Comparison of ENCODE assay signal across 16 cellular contexts in the genomic region with DNA sequence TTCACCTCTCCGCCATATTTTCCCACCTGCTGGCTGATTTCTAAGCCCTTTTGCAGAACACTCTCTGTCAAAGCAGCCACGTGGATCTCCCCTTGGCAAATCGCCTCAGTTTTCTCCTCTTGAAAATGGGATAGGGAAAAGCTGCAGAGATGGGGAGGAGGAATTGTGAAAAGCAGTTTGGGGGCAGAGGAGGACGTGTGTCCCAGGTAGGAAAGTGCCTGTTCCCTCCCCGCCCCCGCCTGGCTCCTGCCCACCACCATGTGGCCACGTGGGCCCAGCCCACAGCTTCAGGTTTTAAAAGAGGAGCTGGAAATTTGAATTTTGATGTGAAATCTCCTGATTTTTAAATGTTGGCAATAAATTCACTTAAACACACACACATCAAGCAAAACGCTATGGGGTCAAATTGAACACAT. TPM values are rescaled to one million over a fixed set of nuclear protein-coding genes. Genes with fewer than 3 reads are reported as not detected.
DNase-seq lines count a peak whose midpoint lies in the region; ATAC-seq, FAIRE-seq and TF ChIP-seq lines count a peak whose summit lies in the region.
"Had no signal": no experiment of that assay in that cellular context is flagged by ENCODE, and none has a peak within 500 bp of the region (broad histone marks: within the 10 kb centered on the region; RNA-seq: fewer than 3 reads in every experiment).

No MANE protein-coding gene starts in this region.

- H3K27me3 Mint-ChIP-seq in astrocyte (ENCODE audit: low read depth, unreplicated experiment): peaks cover 10% of the 10 kb centered on the region
- H3K27me3 Mint-ChIP-seq in nephron progenitor cell (ENCODE audit: low read depth, poor library complexity): peaks cover 29% of the 10 kb centered on the region

- peaks cover 8% of the 10 kb centered on the region for H3K4me1 ChIP-seq in astrocyte (ENCODE audit: insufficient read depth, low read length)
- H3K4me1 ChIP-seq in HepG2 (ENCODE audit: insufficient read depth, low read length): peaks cover 45% of the 10 kb centered on the region
- peaks cover 0 to 30% (median 0%) of the 10 kb centered on the region in 4 donors for H3K4me1 ChIP-seq in tibial nerve
- no peaks in the 10 kb centered on the region for H3K4me1 ChIP-seq in SJCRH30

- peak overlapping the region; percentile 20 for H3K4me2 ChIP-seq in astrocyte (ENCODE audit: low read length)
- H3K4me2 ChIP-seq in HepG2 (ENCODE audit: low read depth, low read length): peak overlapping the region; percentile 75

- in situ Hi-C loops in HepG2 (cut with HindIII; ENCODE audit: extremely low pct_ligation_motif_present, low pct_unique_long_range_greater_than_20kb): loop anchor here (5.0 kb wide), 4 partner anchors 155 to 390 kb away; no protein-coding TSS in a partner anchor

- H3K9me3 Mint-ChIP-seq in astrocyte (ENCODE audit: unreplicated experiment) (peaks cover 2% of the 10 kb centered on the region), nephron progenitor cell (peaks cover 4% of the 10 kb centered on the region)
- H3K9me3 Mint-ChIP-seq: activated naive CD4-positive, alpha-beta T cell treated with anti-CD3 and anti-CD28 coated beads, Interleukin-2, amount 10 ng/mL, durations not matched to agents 7 days and 5 days; CD8-positive, alpha-beta T cell; neural crest cell; stimulated activated memory B cell treated with anti-CD40 and anti-IgM and Interleukin-4, amounts not matched to agents 10 μg/mL and 1 μg/mL and 100 μg/mL, for 72 hours had no signal

- BruUV-seq in HepG2 (replicated peaks; lab: Mats Ljungman, UMichigan): no TSS peak

- peak overlapping the region; percentile 44 for H3K9ac ChIP-seq in astrocyte (ENCODE audit: low read length)
- H3K9ac ChIP-seq in HepG2 (ENCODE audit: insufficient read depth, low read depth, low read length): peak overlapping the region; percentile 55

- no peaks in the 10 kb centered on the region for H3K9me3 ChIP-seq in astrocyte (ENCODE audit: insufficient read depth, low read depth, low read length)
- no peaks in the 10 kb centered on the region for H3K9me3 ChIP-seq in HepG2 (ENCODE audit: low read length)
- H3K9me3 ChIP-seq in tibial nerve: no peaks in the 10 kb centered on the region
- H3K9me3 ChIP-seq in SJCRH30 (replicated peaks): no peaks in the 10 kb centered on the region; the same call in 1 of the 2 replicates
- H3K9me3 ChIP-seq: HAP-1 had no signal

- ATAC-seq in HepG2 (no peak), HG02678 (IDR thresholded peaks at IDR 0.05; ENCODE audit: unreplicated experiment) (no peak)
- ATAC-seq: stimulated activated memory B cell treated with anti-CD40 and anti-IgM and Interleukin-4, amounts not matched to agents 10 μg/mL and 1 μg/mL and 100 μg/mL, for 72 hours had no signal

- TF ChIP-seq CTCF in astrocyte (IDR thresholded peaks at IDR 0.05; ENCODE audit: insufficient read depth, low read depth, low read length) (no peak), HepG2 (CRISPR knock-in tag; IDR thresholded peaks at IDR 0.05) (no peak), tibial nerve (IDR thresholded peaks at IDR 0.05) (no peak), nephron progenitor cell (IDR thresholded peaks at IDR 0.05) (no peak)

- intact Hi-C loops in HepG2 (cut with micrococcal nuclease; ENCODE audit: unreplicated experiment): loop anchor here (1.0 kb wide), 3 partner anchors 273 to 393 kb away; no protein-coding TSS in a partner anchor

- H3K36me3 Mint-ChIP-seq in astrocyte (ENCODE audit: low read depth, unreplicated experiment) (peaks cover 4% of the 10 kb centered on the region), nephron progenitor cell (ENCODE audit: low read depth) (peaks cover 5% of the 10 kb centered on the region)
- H3K36me3 Mint-ChIP-seq: activated naive CD4-positive, alpha-beta T cell treated with anti-CD3 and anti-CD28 coated beads, Interleukin-2, amount 10 ng/mL, durations not matched to agents 7 days and 5 days; CD8-positive, alpha-beta T cell; stimulated activated memory B cell treated with anti-CD40 and anti-IgM and Interleukin-4, amounts not matched to agents 10 μg/mL and 1 μg/mL and 100 μg/mL, for 72 hours had no signal

- H3K27ac ChIP-seq in astrocyte (ENCODE audit: low read depth, low read length) (peak overlapping the region; percentile 16), HepG2 (ENCODE audit: extremely low read length, insufficient read depth, low read length) (peak overlapping the region; percentile 57), tibial nerve (peak overlapping the region; percentile 43 to 100 (median 74)), SJCRH30 (no peak overlapping the region)
- H3K27ac ChIP-seq: 22Rv1 had no signal

- CTCF ChIA-PET in HepG2 (lab: Yijun Ruan, JAX; ENCODE audit: low intra/inter-chr PET ratio, low total read pairs): interaction anchor here (0.9 to 6.6 kb wide), 11 partner anchors 107 to 423 kb away, joined by 3 to 138 read pairs (median 4); no protein-coding TSS in a partner anchor

- no peaks in the 10 kb centered on the region for H4K20me1 ChIP-seq in astrocyte (ENCODE audit: insufficient read depth, low read length)
- H4K20me1 ChIP-seq in HepG2 (ENCODE audit: insufficient read depth, low read length): peaks cover 3% of the 10 kb centered on the region; the same call in 1 of the 2 replicates

- no peak for TF ChIP-seq RAD21 in HepG2 (CRISPR knock-in tag; IDR thresholded peaks at IDR 0.05)

- peak; percentile 65 for DNase-seq in DMS 273 (lab: John Stamatoyannopoulos, UW; ENCODE audit: unreplicated experiment)
- DNase-seq in DMS 273 treated with DMSO at 0.1 percent for 48 hours (lab: John Stamatoyannopoulos, UW): no peak
- no peak for DNase-seq in astrocyte (ENCODE audit: low read depth)
- DNase-seq in HepG2 (ENCODE audit: low spot score): peak; percentile 47
- DNase-seq in tibial nerve (ENCODE audit: low spot score in 2 of 2): peak in 1 of 2 donors; percentile 63
- DNase-seq in SJCRH30: no peak
- DNase-seq in nephron progenitor cell: no peak

- no peak overlapping the region for H3K4me3 ChIP-seq in astrocyte (ENCODE audit: insufficient read depth, low read depth, low read length)
- peak overlapping the region; percentile 2 to 61 (median 11); a peak in 5 of 6 replicates for H3K4me3 ChIP-seq in HepG2 (replicated peaks in 1 of 3; ENCODE audit: insufficient read depth in 1 of 3, low read depth in 2 of 3, low read length in 3 of 3)
- H3K4me3 ChIP-seq in tibial nerve: no peak overlapping the region
- H3K4me3 ChIP-seq in SJCRH30: no peak overlapping the region
- H3K4me3 ChIP-seq: HAP-1 had no signal

- no peaks in the 10 kb centered on the region for H3K27me3 ChIP-seq in astrocyte (ENCODE audit: insufficient read depth, low read length)
- no peaks in the 10 kb centered on the region for H3K27me3 ChIP-seq in HepG2 (ENCODE audit: control insufficient read depth in 1 of 2, insufficient read depth in 2 of 2, low read length in 2 of 2)
- H3K27me3 ChIP-seq in tibial nerve: no peaks in the 10 kb centered on the region
- H3K27me3 ChIP-seq in SJCRH30: peaks cover 12% of the 10 kb centered on the region; the same call in 1 of the 2 replicates

- no peaks in the 10 kb centered on the region for H3K36me3 ChIP-seq in astrocyte (ENCODE audit: insufficient read depth, low read length)
- no peaks in the 10 kb centered on the region for H3K36me3 ChIP-seq in HepG2 (replicated peaks in 1 of 2; ENCODE audit: control insufficient read depth in 1 of 2, insufficient read depth in 2 of 2, low read length in 2 of 2)
- peaks cover 0 to 5% (median 0%) of the 10 kb centered on the region in 3 donors for H3K36me3 ChIP-seq in tibial nerve
- no peaks in the 10 kb centered on the region for H3K36me3 ChIP-seq in SJCRH30
- H3K36me3 ChIP-seq: HAP-1 had no signal

- H3K27ac Mint-ChIP-seq in astrocyte (ENCODE audit: unreplicated experiment): no peak overlapping the region
- H3K27ac Mint-ChIP-seq in nephron progenitor cell: no peak overlapping the region
- H3K27ac Mint-ChIP-seq: CD8-positive, alpha-beta T cell had no signal

- H3K79me2 ChIP-seq in astrocyte (ENCODE audit: insufficient read depth, low read length): peaks cover 6% of the 10 kb centered on the region
- peaks cover 6% of the 10 kb centered on the region for H3K79me2 ChIP-seq in HepG2 (ENCODE audit: insufficient read depth, low read length)

- H3K4me1 Mint-ChIP-seq in astrocyte (ENCODE audit: low read depth, unreplicated experiment) (no peaks in the 10 kb centered on the region), nephron progenitor cell (peaks cover 8% of the 10 kb centered on the region)
- H3K4me1 Mint-ChIP-seq: activated naive CD4-positive, alpha-beta T cell treated with anti-CD3 and anti-CD28 coated beads, Interleukin-2, amount 10 ng/mL, durations not matched to agents 7 days and 5 days; neural crest cell had no signal

- peak in 1 of 2 experiments; percentile 29; a peak in 1 of 4 replicates for TF ChIP-seq POLR2A in HepG2 (IDR thresholded peaks at IDR 0.05; ENCODE audit: insufficient read depth in 1 of 2, low read depth in 2 of 2, low read length in 2 of 2)
- TF ChIP-seq POLR2A in tibial nerve (IDR thresholded peaks at IDR 0.05): no peak

- no peak overlapping the region for H3K4me3 Mint-ChIP-seq in astrocyte (ENCODE audit: unreplicated experiment)
- no peak overlapping the region for H3K4me3 Mint-ChIP-seq in nephron progenitor cell
- H3K4me3 Mint-ChIP-seq: activated naive CD4-positive, alpha-beta T cell treated with anti-CD3 and anti-CD28 coated beads, Interleukin-2, amount 10 ng/mL, durations not matched to agents 7 days and 5 days; CD8-positive, alpha-beta T cell; stimulated activated memory B cell treated with anti-CD40 and anti-IgM and Interleukin-4, amounts not matched to agents 10 μg/mL and 1 μg/mL and 100 μg/mL, for 72 hours had no signal

- FAIRE-seq in astrocyte (lab: Jason Lieb, UNC) (no peak), HepG2 (lab: Jason Lieb, UNC) (no peak)
- FAIRE-seq: bronchial epithelial cell, GM12892 had no signal

- WGBS in HepG2 (ENCODE audit: low lambda C conversion rate): 29% methylated on average over 8 of the region's 8 CpGs
- 59 to 66% methylated on average over 8 of the region's 8 CpGs for WGBS in tibial nerve, 2 donors

- TF ChIP-seq EP300 in HepG2 (IDR thresholded peaks at IDR 0.05; ENCODE audit: low read depth in 2 of 2, low read length in 2 of 2): no peak
- peak; percentile 53; the same call in 1 of the 2 replicates for TF ChIP-seq EP300 in HepG2 (CRISPR knock-in tag; IDR thresholded peaks at IDR 0.05; ENCODE audit: borderline replicate concordance)
- TF ChIP-seq EP300 in tibial nerve (IDR thresholded peaks at IDR 0.05): no peak

- POLR2A ChIA-PET in HepG2 (lab: Yijun Ruan, JAX): interaction anchor here (0.6 to 6.3 kb wide), 21 partner anchors 15 to 389 kb away, joined by 3 to 98 read pairs (median 7); no protein-coding TSS in a partner anchor

- no peak overlapping the region for H2AFZ ChIP-seq in astrocyte (ENCODE audit: low read depth, low read length)
- H2AFZ ChIP-seq in HepG2 (ENCODE audit: low read length): no peak overlapping the region

RNA-seq across cellular contexts. Expression of a gene that starts 3.6 kb away (rescaled TPM):
- 33.8 and 34.6 TPM in 2 replicates for total RNA-seq in astrocyte
- total RNA-seq in HepG2 (2016; rRNA removed; fragmentation: Illumina TruSeq; extraction: Trizol): 12.1 and 18.5 TPM in 2 replicates
- total RNA-seq in HepG2 (2016; cell fraction: cytosol; rRNA removed; fragmentation: Illumina TruSeq; extraction: Trizol; ENCODE audit: low read depth): 9.1 and 9.9 TPM in 2 replicates
- 11.0 and 17.4 TPM in 2 replicates for total RNA-seq in HepG2 (2016; cell fraction: insoluble cytoplasmic fraction; rRNA removed; fragmentation: Illumina TruSeq; extraction: Trizol)
- total RNA-seq in HepG2 (2016; cell fraction: membrane; rRNA removed; fragmentation: Illumina TruSeq; extraction: Trizol): 19.9 and 21.0 TPM in 2 replicates
- total RNA-seq in HepG2 (2016; cell fraction: nucleus; rRNA removed; fragmentation: Illumina TruSeq; extraction: Trizol): 8.1 and 9.8 TPM in 2 replicates
- polyA plus RNA-seq in HepG2 (2011; rRNA removed): 28.2 and 43.0 TPM in 2 replicates
- polyA plus RNA-seq in HepG2 (2011; cell fraction: cytosol; rRNA removed): 31.3 and 41.1 TPM in 2 replicates
- 47.8 and 49.8 TPM in 2 replicates for polyA plus RNA-seq in HepG2 (2011; cell fraction: nucleus; rRNA removed)
- polyA plus RNA-seq in HepG2 (2012): 33.9 and 49.4 TPM in 2 replicates
- polyA plus RNA-seq in HepG2 (2016; cell fraction: cytosol; fragmentation: Illumina TruSeq; extraction: Trizol; ENCODE audit: low read depth): 8.7 and 9.3 TPM in 2 replicates
- 24.7 and 26.6 TPM in 2 replicates for polyA plus RNA-seq in HepG2 (2016; cell fraction: insoluble cytoplasmic fraction; fragmentation: Illumina TruSeq; extraction: Trizol; ENCODE audit: low read depth)
- 16.8 and 19.0 TPM in 2 replicates for polyA plus RNA-seq in HepG2 (2016; cell fraction: membrane; fragmentation: Illumina TruSeq; extraction: Trizol; ENCODE audit: low read depth)
- polyA plus RNA-seq in HepG2 (2016; cell fraction: nucleus; fragmentation: Illumina TruSeq; extraction: Trizol; ENCODE audit: insufficient read depth, low read depth): 21.1 and 24.6 TPM in 2 replicates
- polyA minus RNA-seq in HepG2 (2011; rRNA and poly(A)+ RNA removed; ENCODE audit: low replicate concordance): 12.1 and 28.5 TPM in 2 replicates
- polyA minus RNA-seq in HepG2 (2011; cell fraction: cytosol; rRNA and poly(A)+ RNA removed): 56.9 and 63.6 TPM in 2 replicates
- polyA minus RNA-seq in HepG2 (2011; cell fraction: nucleus; rRNA and poly(A)+ RNA removed): 21.4 and 26.7 TPM in 2 replicates
- 100 to 1,000 TPM; 202 to 524 (median 275) TPM for total RNA-seq in tibial nerve
- total RNA-seq in SJCRH30 (2014; rRNA removed; shearing (Covaris generic)): 6.6 and 9.3 TPM in 2 replicates

RNA-seq across cellular contexts. Expression of a gene that starts 33.5 kb away (rescaled TPM):
- 41.6 and 44.1 TPM in 2 replicates for total RNA-seq in astrocyte
- 21.4 and 30.5 TPM in 2 replicates for total RNA-seq in HepG2 (2016; rRNA removed; fragmentation: Illumina TruSeq; extraction: Trizol)
- total RNA-seq in HepG2 (2016; cell fraction: cytosol; rRNA removed; fragmentation: Illumina TruSeq; extraction: Trizol; ENCODE audit: low read depth): 17.9 and 19.8 TPM in 2 replicates
- 16.4 and 29.4 TPM in 2 replicates for total RNA-seq in HepG2 (2016; cell fraction: insoluble cytoplasmic fraction; rRNA removed; fragmentation: Illumina TruSeq; extraction: Trizol)
- total RNA-seq in HepG2 (2016; cell fraction: membrane; rRNA removed; fragmentation: Illumina TruSeq; extraction: Trizol): 40.2 and 46.0 TPM in 2 replicates
- total RNA-seq in HepG2 (2016; cell fraction: nucleus; rRNA removed; fragmentation: Illumina TruSeq; extraction: Trizol): 19.8 and 24.1 TPM in 2 replicates
- polyA plus RNA-seq in HepG2 (2011; rRNA removed): 93.9 and 105 TPM in 2 replicates
- 58.6 and 81.5 TPM in 2 replicates for polyA plus RNA-seq in HepG2 (2011; cell fraction: cytosol; rRNA removed)
- 45.3 and 46.9 TPM in 2 replicates for polyA plus RNA-seq in HepG2 (2011; cell fraction: nucleus; rRNA removed)
- 29.0 and 44.1 TPM in 2 replicates for polyA plus RNA-seq in HepG2 (2012)
- polyA plus RNA-seq in HepG2 (2016; cell fraction: cytosol; fragmentation: Illumina TruSeq; extraction: Trizol; ENCODE audit: low read depth): 31.6 and 35.7 TPM in 2 replicates
- 33.1 and 37.1 TPM in 2 replicates for polyA plus RNA-seq in HepG2 (2016; cell fraction: insoluble cytoplasmic fraction; fragmentation: Illumina TruSeq; extraction: Trizol; ENCODE audit: low read depth)
- polyA plus RNA-seq in HepG2 (2016; cell fraction: membrane; fragmentation: Illumina TruSeq; extraction: Trizol; ENCODE audit: low read depth): 65.7 and 67.3 TPM in 2 replicates
- 60.4 and 64.9 TPM in 2 replicates for polyA plus RNA-seq in HepG2 (2016; cell fraction: nucleus; fragmentation: Illumina TruSeq; extraction: Trizol; ENCODE audit: insufficient read depth, low read depth)
- 171 and 190 TPM in 2 replicates for polyA minus RNA-seq in HepG2 (2011; rRNA and poly(A)+ RNA removed; ENCODE audit: low replicate concordance)
- 44.9 and 49.0 TPM in 2 replicates for polyA minus RNA-seq in HepG2 (2011; cell fraction: cytosol; rRNA and poly(A)+ RNA removed)
- 12.5 and 14.5 TPM in 2 replicates for polyA minus RNA-seq in HepG2 (2011; cell fraction: nucleus; rRNA and poly(A)+ RNA removed)
- 10 to 100 TPM; 26.4 to 36.7 (median 35.5) TPM for total RNA-seq in tibial nerve
- 67.7 TPM in 2 replicates for total RNA-seq in SJCRH30 (2014; rRNA removed; shearing (Covaris generic))

Comparison
In these comparisons a context has a peak if more than half of its experiments do, and no peak if none do; other contexts are left out.
1. DNase-seq: peak in DMS 273 (single experiment) and HepG2 (single experiment); none in DMS 273 treated with DMSO at 0.1 percent for 48 hours (single experiment), astrocyte (single experiment), SJCRH30 (0 of 2) and nephron progenitor cell (single experiment).
2. H3K4me3 ChIP-seq: peak in HepG2 (3 of 3); none in astrocyte (single experiment), tibial nerve (0 of 4) and SJCRH30 (single experiment).